In genomic region chr22:42313804-42314581, GRCh38 we compare ENCODE assay signal across 8 cellular contexts. TPM values are rescaled to one million over a fixed set of nuclear protein-coding genes. Genes with fewer than 3 reads are reported as not detected.
DNase-seq lines count a peak whose midpoint lies in the region; ATAC-seq and TF ChIP-seq lines count a peak whose summit lies in the region.

No MANE protein-coding gene starts in this region.

- H2AFZ ChIP-seq in Karpas-422 (ENCODE audit: low read length), result no peak overlapping the region
- H2AFZ ChIP-seq in GM23248, result no peak overlapping the region

- ATAC-seq in body of pancreas, result peak; percentile 70
- ATAC-seq in GM21515 (IDR thresholded peaks at IDR 0.05; ENCODE audit: unreplicated experiment), result no peak
- ATAC-seq in HG03469 (IDR thresholded peaks at IDR 0.05; ENCODE audit: unreplicated experiment), result no peak

- H3K9ac ChIP-seq in Karpas-422 (ENCODE audit: low read length) (no peak overlapping the region), liver (ENCODE audit: low read depth in 1 of 2, low read length in 2 of 2) (no peak overlapping the region), GM23248 (no peak overlapping the region)

- TF ChIP-seq POLR2A in Peyer's patch (IDR thresholded peaks at IDR 0.05) (peak in 1 of 2 donors; percentile 18), body of pancreas (IDR thresholded peaks at IDR 0.05) (no peak)

- H3K27me3 ChIP-seq in Karpas-422 (ENCODE audit: low read length), result no peaks in the 10 kb centered on the region
- H3K27me3 ChIP-seq in Peyer's patch, result no peaks in the 10 kb centered on the region
- no peaks in the 10 kb centered on the region for H3K27me3 ChIP-seq in body of pancreas
- H3K27me3 ChIP-seq in liver (ENCODE audit: control insufficient read depth in 4 of 4, insufficient read depth in 4 of 4, low read length in 3 of 4), result no peaks in the 10 kb centered on the region
- no peaks in the 10 kb centered on the region for H3K27me3 ChIP-seq in GM23248 (replicated peaks; ENCODE audit: insufficient read depth)

- TF ChIP-seq CTCF in Peyer's patch (IDR thresholded peaks at IDR 0.05) (peak in 4 of 6 experiments; percentile 44 to 91 (median 82)), body of pancreas (IDR thresholded peaks at IDR 0.05) (peak; percentile 16 to 63 (median 38)), liver (IDR thresholded peaks at IDR 0.05; ENCODE audit: low read depth, low read length, missing input control) (peak; percentile 44)

- no peak overlapping the region for H3K27ac ChIP-seq in Karpas-422 (ENCODE audit: low read length)
- H3K27ac ChIP-seq in Peyer's patch, result peak overlapping the region; percentile 25 to 85 (median 62)
- H3K27ac ChIP-seq in body of pancreas, result peak overlapping the region in 1 of 4 donors; percentile 3
- peak overlapping the region; percentile 5 to 76 for H3K27ac ChIP-seq in liver (ENCODE audit: low read depth in 1 of 2, low read length in 2 of 2)
- no peak overlapping the region for H3K27ac ChIP-seq in GM23248

- TF ChIP-seq RAD21 in liver (IDR thresholded peaks at IDR 0.05), result peak; percentile 76 to 87

- in situ Hi-C loops in GM23248 (cut with MboI), result no loop called here

- H3K4me2 ChIP-seq in Karpas-422 (ENCODE audit: low read depth, low read length, poor library complexity, severe bottlenecking) (no peak overlapping the region), GM23248 (ENCODE audit: unreplicated experiment) (no peak overlapping the region)

- no peaks in the 10 kb centered on the region for H3K9me2 ChIP-seq in Karpas-422 (replicated peaks; ENCODE audit: insufficient read depth, low read length)
- no peaks in the 10 kb centered on the region for H3K9me2 ChIP-seq in GM23248 (ENCODE audit: insufficient read depth)

- no peaks in the 10 kb centered on the region for H3K36me3 ChIP-seq in Karpas-422 (ENCODE audit: insufficient read depth, low read length)
- no peaks in the 10 kb centered on the region for H3K36me3 ChIP-seq in Peyer's patch
- no peaks in the 10 kb centered on the region for H3K36me3 ChIP-seq in body of pancreas (replicated peaks in 1 of 2; ENCODE audit: insufficient read depth in 1 of 2, low read depth in 2 of 2)
- H3K36me3 ChIP-seq in liver (ENCODE audit: control insufficient read depth in 4 of 4, insufficient read depth in 3 of 4, low read depth in 1 of 4, low read length in 3 of 4), result no peaks in the 10 kb centered on the region
- no peaks in the 10 kb centered on the region for H3K36me3 ChIP-seq in GM23248 (ENCODE audit: low read depth)

- H3K79me2 ChIP-seq in Karpas-422 (ENCODE audit: low read length) (no peaks in the 10 kb centered on the region), GM23248 (ENCODE audit: insufficient read depth) (no peaks in the 10 kb centered on the region)

- H4K20me1 ChIP-seq in Karpas-422 (ENCODE audit: insufficient read depth, low read depth, low read length), result peaks cover 3% of the 10 kb centered on the region; the same call in 1 of the 2 replicates
- no peaks in the 10 kb centered on the region for H4K20me1 ChIP-seq in GM23248 (ENCODE audit: insufficient read depth)

- WGBS in body of pancreas, 2 donors, result 30 to 47% methylated on average over 10 to 33 of the region's 33 CpGs
- WGBS in liver, result 22% methylated on average over 33 of the region's 33 CpGs
- WGBS in GM23248 (ENCODE audit: low coverage in 1 of 2, low lambda C conversion rate in 2 of 2, missing lambda C conversion rate in 2 of 2), 2 experiments, result 82 to 91% methylated on average over 28 to 33 of the region's 33 CpGs

- intact Hi-C loops in body of pancreas (cut with DNase I), result no loop called here

- DNase-seq in DMS53 (lab: John Stamatoyannopoulos, UW), result peak; percentile 95
- peak; percentile 89 for DNase-seq in Karpas-422
- peak; percentile 22 to 92 (median 90) for DNase-seq in Peyer's patch
- peak; percentile 61 to 81 (median 72) for DNase-seq in body of pancreas
- DNase-seq in GM23248, result no peak

- H3K9me3 ChIP-seq in Karpas-422 (ENCODE audit: low read length), result no peaks in the 10 kb centered on the region
- no peaks in the 10 kb centered on the region for H3K9me3 ChIP-seq in Peyer's patch
- no peaks in the 10 kb centered on the region for H3K9me3 ChIP-seq in body of pancreas
- no peaks in the 10 kb centered on the region for H3K9me3 ChIP-seq in liver (ENCODE audit: control insufficient read depth in 4 of 4, low read length in 3 of 4)
- no peaks in the 10 kb centered on the region for H3K9me3 ChIP-seq in GM23248 (ENCODE audit: low read depth)

- no peak overlapping the region for H3K4me3 ChIP-seq in Karpas-422 (ENCODE audit: low read length)
- no peak overlapping the region for H3K4me3 ChIP-seq in Peyer's patch
- H3K4me3 ChIP-seq in body of pancreas, result no peak overlapping the region
- H3K4me3 ChIP-seq in liver (ENCODE audit: low read depth in 1 of 3, low read length in 3 of 3), result no peak overlapping the region
- H3K4me3 ChIP-seq in GM23248, result no peak overlapping the region

- H3K4me1 ChIP-seq in Karpas-422 (ENCODE audit: low read length), result peaks cover 52% of the 10 kb centered on the region
- peaks cover 0 to 41% (median 4%) of the 10 kb centered on the region in 4 donors for H3K4me1 ChIP-seq in Peyer's patch
- peaks cover 10% of the 10 kb centered on the region for H3K4me1 ChIP-seq in body of pancreas
- peaks cover 0 to 13% (median 8%) of the 10 kb centered on the region in 4 donors for H3K4me1 ChIP-seq in liver (ENCODE audit: control insufficient read depth in 4 of 4, insufficient read depth in 4 of 4, low read length in 3 of 4)
- H3K4me1 ChIP-seq in GM23248 (ENCODE audit: insufficient read depth), result no peaks in the 10 kb centered on the region

- H3F3A ChIP-seq in GM23248 (ENCODE audit: insufficient read depth), result no peaks in the 10 kb centered on the region

TF ChIP-seq in liver, 16 proteins besides CTCF, POLR2A, EP300 and RAD21 (continues in another document):
- TF ChIP-seq RXRA (IDR thresholded peaks at IDR 0.05) (peak; percentile 83 to 88), ATF3 (IDR thresholded peaks at IDR 0.05) (no peak), TAF1 (conservative IDR thresholded peaks at IDR 0.05) (no peak), HNF4G (IDR thresholded peaks at IDR 0.05) (no peak), HNF4A (conservative IDR thresholded peaks at IDR 0.05) (peak; percentile 67 to 78), GABPA (IDR thresholded peaks at IDR 0.05 in 1 of 2, conservative IDR thresholded peaks at IDR 0.05 in 1 of 2) (no peak), FOXA2 (IDR thresholded peaks at IDR 0.05) (no peak), EGR1 (IDR thresholded peaks at IDR 0.05; ENCODE audit: low read depth in 2 of 2) (no peak), MAX (IDR thresholded peaks at IDR 0.05) (no peak), NR2F2 (IDR thresholded peaks at IDR 0.05) (no peak), REST (IDR thresholded peaks at IDR 0.05) (peak; percentile 35), JUND (IDR thresholded peaks at IDR 0.05) (peak in 1 of 2 donors; percentile 90), ZBTB33 (IDR thresholded peaks at IDR 0.05) (no peak), YY1 (IDR thresholded peaks at IDR 0.05) (no peak)

RNA-seq across cellular contexts. Expression of gene TCF20, which starts 43.5 kb away (rescaled TPM):
- total RNA-seq in Karpas-422 (2014; rRNA removed; shearing (Covaris generic); ENCODE audit: low replicate concordance), result 38.1 and 60.1 TPM in 2 replicates
- 10 to 100 TPM; 43.8 to 75.1 (median 59.5) TPM for total RNA-seq in Peyer's patch
- total RNA-seq in body of pancreas, result 10 to 100 TPM; 17.8 to 19.7 TPM
- 10 to 100 TPM; 14.1 to 15.8 TPM for total RNA-seq in liver
- 1 to 10 TPM; 1.0 to 4.6 TPM for polyA plus RNA-seq in liver
- total RNA-seq in GM23248 (2014; rRNA removed; shearing (Covaris generic)), result 17.2 and 20.6 TPM in 2 replicates
- 0.56 and 0.64 TPM in 2 replicates for polyA plus RNA-seq in GM23248 (2016; fragmentation: Nextera tagmentation; extraction: Ambion mirVana)

Comparison
In these comparisons a context has a peak if more than half of its experiments do, and no peak if none do; other contexts are left out.
1. H3K27ac ChIP-seq: peak in Peyer's patch (4 of 4) and liver (2 of 2); none in Karpas-422 (single experiment) and GM23248 (single experiment).
2. Peak in every context shown above with its lines, with median percentiles within 50 percentile points of each other: CTCF ChIP-seq.